In the genomic region with DNA sequence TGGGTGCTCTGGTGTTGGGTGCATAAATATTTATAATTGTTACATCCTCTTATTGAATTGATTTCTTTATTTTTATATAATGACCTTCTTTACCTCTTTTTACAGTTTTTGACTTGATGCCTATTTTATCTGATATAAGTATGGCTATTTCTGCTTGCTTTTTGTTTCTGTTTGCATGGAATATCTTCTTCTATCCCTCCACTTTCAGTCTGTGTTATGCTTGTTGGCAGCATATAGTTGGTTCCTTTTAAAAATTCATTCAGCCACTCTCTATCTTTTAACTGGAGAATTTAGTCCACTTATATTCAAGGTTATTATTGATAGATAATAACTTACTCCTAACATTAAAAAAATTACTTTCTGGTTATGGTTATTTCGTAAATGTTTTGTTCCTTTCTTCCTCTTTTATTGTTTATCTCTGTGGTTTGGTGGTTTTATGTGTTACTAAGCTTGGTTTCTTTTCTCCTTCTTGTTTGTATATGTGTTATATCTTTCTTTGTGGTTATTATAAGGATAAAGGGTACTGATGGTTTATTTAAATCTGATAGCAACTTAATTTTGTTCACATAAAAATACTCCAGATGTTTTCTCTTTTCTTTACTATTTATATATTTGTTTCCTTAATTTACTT, we compare ENCODE assay signal across 13 cellular contexts.
DNase-seq lines count a peak whose midpoint lies in the region; ATAC-seq lines count a peak whose summit lies in the region.
"Had no signal": no experiment of that assay in that cellular context is flagged by ENCODE, and none has a peak within 500 bp of the region (broad histone marks: within the 10 kb centered on the region; RNA-seq: fewer than 3 reads in every experiment).

No MANE protein-coding gene starts in this region.

- no peaks in the 10 kb centered on the region for H3K36me3 Mint-ChIP-seq in activated T-helper 17 cell treated with anti-CD3 and anti-CD28 coated beads, Interleukin-2, amount 50 U/mL, for 72 hours (ENCODE audit: low read depth)

- no peak overlapping the region for H3K27ac Mint-ChIP-seq in activated T-helper 17 cell treated with anti-CD3 and anti-CD28 coated beads, Interleukin-2, amount 50 U/mL, for 72 hours
- H3K27ac Mint-ChIP-seq: T-helper 1 cell treated with Interleukin-12 subunit alpha and Interleukin-12 subunit beta and Interleukin-4 antibody, amounts not matched to agents 30 μg/mL and 1 μg/mL, for 36 hours had no signal

- H3K9me3 Mint-ChIP-seq in activated T-helper 17 cell treated with anti-CD3 and anti-CD28 coated beads, Interleukin-2, amount 50 U/mL, for 72 hours: peaks cover 9% of the 10 kb centered on the region
- H3K9me3 Mint-ChIP-seq: T-helper 1 cell treated with Interleukin-12 subunit alpha and Interleukin-12 subunit beta and Interleukin-4 antibody, amounts not matched to agents 30 μg/mL and 1 μg/mL, for 36 hours had no signal

- H3K4me3 Mint-ChIP-seq in activated T-helper 17 cell treated with anti-CD3 and anti-CD28 coated beads, Interleukin-2, amount 50 U/mL, for 72 hours: no peak overlapping the region
- H3K4me3 Mint-ChIP-seq: T-helper 1 cell treated with Interleukin-12 subunit alpha and Interleukin-12 subunit beta and Interleukin-4 antibody, amounts not matched to agents 30 μg/mL and 1 μg/mL, for 36 hours had no signal

- DNase-seq in iris pigment epithelial cell (ENCODE audit: low read depth): peak; percentile 49
- DNase-seq in RPMI8226: no peak
- no peak for DNase-seq in HT-29 (ENCODE audit: low spot score)
- DNase-seq in NCI-H1048 (lab: John Stamatoyannopoulos, UW): no peak
- DNase-seq: cerebellar nuclear complex, DMS53, NCI-H524, retina had no signal

- peaks cover 14% of the 10 kb centered on the region for H3K4me1 Mint-ChIP-seq in activated T-helper 17 cell treated with anti-CD3 and anti-CD28 coated beads, Interleukin-2, amount 50 U/mL, for 72 hours

- ATAC-seq in GM18870 (IDR thresholded peaks at IDR 0.05; ENCODE audit: unreplicated experiment): peak; percentile 76
- peak; percentile 50 for ATAC-seq in HG02588 (IDR thresholded peaks at IDR 0.05; ENCODE audit: unreplicated experiment)
- peak; percentile 47 for ATAC-seq in HG03439 (IDR thresholded peaks at IDR 0.05; ENCODE audit: unreplicated experiment)
- ATAC-seq in activated T-helper 17 cell treated with anti-CD3 and anti-CD28 coated beads, Interleukin-2, amount 50 U/mL, for 72 hours (replicated peaks): no peak

- no peaks in the 10 kb centered on the region for H3K27me3 Mint-ChIP-seq in activated T-helper 17 cell treated with anti-CD3 and anti-CD28 coated beads, Interleukin-2, amount 50 U/mL, for 72 hours
